8 cellular contexts compared by ENCODE assay signal in the genomic region with DNA sequence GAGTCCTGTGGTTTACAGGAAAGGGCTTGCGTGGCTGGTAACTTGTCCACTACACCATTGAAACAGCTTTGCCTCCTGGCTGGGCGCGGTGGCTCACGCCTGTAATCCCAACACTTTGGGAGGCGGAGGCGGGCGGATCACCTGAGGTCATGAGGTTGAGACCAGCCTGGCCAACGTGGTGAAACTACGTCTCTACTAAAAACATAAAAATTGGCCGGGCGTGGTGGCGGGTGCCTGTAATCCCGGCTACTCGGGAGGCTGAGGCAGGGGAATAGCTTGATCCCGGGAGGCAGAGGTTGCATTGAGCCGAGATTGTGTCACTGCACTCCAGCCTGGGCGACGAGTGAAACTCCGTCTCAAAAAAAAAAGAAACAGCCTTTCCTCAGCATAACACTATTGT. TPM values are rescaled to one million over a fixed set of nuclear protein-coding genes. Genes with fewer than 3 reads are reported as not detected.
A peak's percentile ranks its signal among the peaks of the same experiment; 100 is the strongest.
DNase-seq lines count a peak whose midpoint lies in the region; ATAC-seq and TF ChIP-seq lines count a peak whose summit lies in the region.
"Not testable (repeated sequence)": the region's sequence is repeated elsewhere in the genome, so short reads cannot be mapped to it uniquely, and the experiment has no call there.

No MANE protein-coding gene starts in this region.

- H3K27ac Mint-ChIP-seq in IgD-negative memory B cell (peak overlapping the region in 2 of 3 donors; percentile 43 to 80), T-cell (peak overlapping the region; percentile 36 to 97)
- H3K27ac Mint-ChIP-seq in activated naive CD4-positive, alpha-beta T cell treated with anti-CD3 and anti-CD28 coated beads for 36 hours, result peak overlapping the region; percentile 30

- H3K27me3 ChIP-seq in BLaER1 treated with 17β-estradiol and CSF1 and Interleukin-3, amounts not matched to agents 10 nM and 100 nM; colonic mucosa; left ventricle myocardium inferior (ENCODE audit: low read depth); neural cell (ENCODE audit: insufficient read depth, low read depth, low read length); stomach: not testable (repeated sequence)

- not testable (repeated sequence) for TF ChIP-seq CTCF in colonic mucosa (IDR thresholded peaks at IDR 0.05); left ventricle myocardium inferior (IDR thresholded peaks at IDR 0.05; ENCODE audit: borderline replicate concordance); neural cell (IDR thresholded peaks at IDR 0.05; ENCODE audit: poor library complexity, severe bottlenecking); stomach (IDR thresholded peaks at IDR 0.05)

- peak overlapping the region in 2 of 10 experiments; percentile 71 to 78; a peak in 3 of 20 replicates for H3K4me3 ChIP-seq in BLaER1 treated with 17β-estradiol and CSF1 and Interleukin-3, amounts not matched to agents 10 nM and 100 nM
- not testable (repeated sequence) for H3K4me3 ChIP-seq in colonic mucosa
- H3K4me3 ChIP-seq in left ventricle myocardium inferior (peak overlapping the region; percentile 93), neural cell (ENCODE audit: low read length) (peak overlapping the region; percentile 89), stomach (peak overlapping the region in 1 of 4 donors; percentile 92)

- H3K36me3 Mint-ChIP-seq in IgD-negative memory B cell, result not testable (repeated sequence)
- H3K36me3 Mint-ChIP-seq in T-cell, result peaks cover 42% of the 10 kb centered on the region
- peaks cover 17% of the 10 kb centered on the region for H3K36me3 Mint-ChIP-seq in activated naive CD4-positive, alpha-beta T cell treated with anti-CD3 and anti-CD28 coated beads for 36 hours (ENCODE audit: low read depth)

- H3K9me3 ChIP-seq in BLaER1 treated with 17β-estradiol and CSF1 and Interleukin-3, amounts not matched to agents 10 nM and 100 nM (replicated peaks in 1 of 11); colonic mucosa; left ventricle myocardium inferior (replicated peaks); neural cell (ENCODE audit: low read length); stomach: not testable (repeated sequence)

- peaks cover 27 to 41% (median 35%) of the 10 kb centered on the region in 11 experiments for H4K20me1 ChIP-seq in BLaER1 treated with 17β-estradiol and CSF1 and Interleukin-3, amounts not matched to agents 10 nM and 100 nM
- not testable (repeated sequence) for H4K20me1 ChIP-seq in neural cell (ENCODE audit: insufficient read depth)

- peak overlapping the region in 1 of 11 experiments; percentile 60; a peak in 3 of 22 replicates for H3K27ac ChIP-seq in BLaER1 treated with 17β-estradiol and CSF1 and Interleukin-3, amounts not matched to agents 10 nM and 100 nM
- H3K27ac ChIP-seq in colonic mucosa; neural cell (ENCODE audit: low read length): not testable (repeated sequence)
- H3K27ac ChIP-seq in left ventricle myocardium inferior (replicated peaks) (peak overlapping the region; percentile 88), stomach (peak overlapping the region in 4 of 5 donors; percentile 81 to 86 (median 85))

- H3K9me3 Mint-ChIP-seq in IgD-negative memory B cell; T-cell; activated naive CD4-positive, alpha-beta T cell treated with anti-CD3 and anti-CD28 coated beads for 36 hours: not testable (repeated sequence)

- intact Hi-C loops in activated naive CD4-positive, alpha-beta T cell treated with anti-CD3 and anti-CD28 coated beads for 36 hours (cut with micrococcal nuclease), result loop anchor here (10.0 kb wide), 1 partner anchor 664 kb away; a partner anchor contains a TSS
- intact Hi-C loops in colonic mucosa (cut with DNase I); left ventricle myocardium inferior (cut with micrococcal nuclease); stomach (cut with DNase I; ENCODE audit: low total_unique reads): not testable (repeated sequence)

- H3K9me2 ChIP-seq in neural cell (ENCODE audit: insufficient read depth, low read length), result not testable (repeated sequence)

- POLR2A ChIA-PET in T-cell (lab: Charles Lee), result interaction anchor here in 1 of 2 donors (0.6 to 1.0 kb wide), 2 partner anchors 8 to 20 kb away, joined by 3 to 4 read pairs; no protein-coding TSS in a partner anchor

- peaks cover 25 to 75% (median 56%) of the 10 kb centered on the region in 10 experiments for H3K4me1 ChIP-seq in BLaER1 treated with 17β-estradiol and CSF1 and Interleukin-3, amounts not matched to agents 10 nM and 100 nM
- H3K4me1 ChIP-seq in colonic mucosa, result not testable (repeated sequence)
- peaks cover 61% of the 10 kb centered on the region for H3K4me1 ChIP-seq in left ventricle myocardium inferior
- H3K4me1 ChIP-seq in stomach, result peaks cover 24 to 62% (median 47%) of the 10 kb centered on the region in 4 donors

- H3K27me3 Mint-ChIP-seq in IgD-negative memory B cell; T-cell; activated naive CD4-positive, alpha-beta T cell treated with anti-CD3 and anti-CD28 coated beads for 36 hours (ENCODE audit: low read depth): not testable (repeated sequence)

- H3K9ac ChIP-seq in BLaER1 treated with 17β-estradiol and CSF1 and Interleukin-3, amounts not matched to agents 10 nM and 100 nM; colonic mucosa (ENCODE audit: low read depth in 2 of 2, low read length in 2 of 2); neural cell (ENCODE audit: low read length): not testable (repeated sequence)

- not testable (repeated sequence) for TF ChIP-seq RAD21 in neural cell (conservative IDR thresholded peaks at IDR 0.05)

- H3K4me1 Mint-ChIP-seq in IgD-negative memory B cell (peaks cover 22 to 34% (median 26%) of the 10 kb centered on the region in 3 donors), T-cell (peaks cover 70 to 73% (median 72%) of the 10 kb centered on the region in 3 donors)
- H3K4me1 Mint-ChIP-seq in activated naive CD4-positive, alpha-beta T cell treated with anti-CD3 and anti-CD28 coated beads for 36 hours (ENCODE audit: low read depth), result peaks cover 52% of the 10 kb centered on the region

- H3K4me2 ChIP-seq in BLaER1 treated with 17β-estradiol and CSF1 and Interleukin-3, amounts not matched to agents 10 nM and 100 nM, result peak overlapping the region; percentile 81 to 96 (median 92); a peak in 18 of 22 replicates
- H3K4me2 ChIP-seq in neural cell (ENCODE audit: low read length), result peak overlapping the region; percentile 96

- H3K79me2 ChIP-seq in neural cell (replicated peaks; ENCODE audit: insufficient read depth, low read length), result not testable (repeated sequence)

- not testable (repeated sequence) for H3F3A ChIP-seq in neural cell (ENCODE audit: insufficient read depth, low read length, poor library complexity, severe bottlenecking)

- 91 to 94% (median 93%) methylated on average over 19 of the region's 19 CpGs for WGBS in stomach, 5 donors

- CTCF ChIA-PET in T-cell (lab: Charles Lee), result not testable (repeated sequence)
- CTCF ChIA-PET in activated naive CD4-positive, alpha-beta T cell treated with anti-CD3 and anti-CD28 coated beads for 36 hours (lab: Charles Lee), result interaction anchor here (0.6 to 1.0 kb wide), 2 partner anchors 8 to 53 kb away, joined by 3 to 4 read pairs; no protein-coding TSS in a partner anchor

- TF ChIP-seq POLR2A in stomach (IDR thresholded peaks at IDR 0.05), result not testable (repeated sequence)

- H3K36me3 ChIP-seq in BLaER1 treated with 17β-estradiol and CSF1 and Interleukin-3, amounts not matched to agents 10 nM and 100 nM, result peaks cover 32 to 39% (median 36%) of the 10 kb centered on the region in 11 experiments
- peaks cover 12% of the 10 kb centered on the region for H3K36me3 ChIP-seq in colonic mucosa
- H3K36me3 ChIP-seq in left ventricle myocardium inferior, result peaks cover 30% of the 10 kb centered on the region
- H3K36me3 ChIP-seq in neural cell (ENCODE audit: insufficient read depth, low read length), result not testable (repeated sequence)
- peaks cover 28 to 34% (median 32%) of the 10 kb centered on the region in 4 donors for H3K36me3 ChIP-seq in stomach

- TF ChIP-seq EP300 in neural cell (conservative IDR thresholded peaks at IDR 0.05; ENCODE audit: poor library complexity, severe bottlenecking); stomach (IDR thresholded peaks at IDR 0.05): not testable (repeated sequence)

- H3K4me3 Mint-ChIP-seq in IgD-negative memory B cell (peak overlapping the region in 1 of 4 donors; percentile 57), T-cell (peak overlapping the region in 2 of 3 donors; percentile 34 to 87)
- H3K4me3 Mint-ChIP-seq in activated naive CD4-positive, alpha-beta T cell treated with anti-CD3 and anti-CD28 coated beads for 36 hours, result peak overlapping the region; percentile 85

- ATAC-seq in T-cell (replicated peaks in 1 of 4), result not testable (repeated sequence)

- DNase-seq in T-cell; activated naive CD4-positive, alpha-beta T cell treated with anti-CD3 and anti-CD28 coated beads for 36 hours; left ventricle myocardium inferior; stomach: not testable (repeated sequence)
- peak; percentile 24 for DNase-seq in colonic mucosa

- H2AFZ ChIP-seq in neural cell (ENCODE audit: low read depth, low read length), result not testable (repeated sequence)

RNA-seq across cellular contexts. Expression of a gene that starts 1.2 kb away (rescaled TPM):
- polyA plus RNA-seq in IgD-negative memory B cell (1.3 TPM), neural cell (3.1 and 6.9 TPM in 2 replicates), stomach (1 to 10 TPM in 1 of 3 donors, under 1 TPM in 2; 0.15 to 1.7 (median 0.75) TPM)
- total RNA-seq in T-cell (1 to 10 TPM; 3.7 to 8.2 (median 5.5) TPM), colonic mucosa (1 to 10 TPM; 5.0 to 5.9 TPM), left ventricle myocardium inferior (10.6 TPM), stomach (10 to 100 TPM in 2 of 5 donors, 1 to 10 TPM in 3; 1.4 to 13.8 (median 5.8) TPM)
- total RNA-seq in activated naive CD4-positive, alpha-beta T cell treated with anti-CD3 and anti-CD28 coated beads for 36 hours, result 1 to 10 TPM; 2.1 to 2.2 TPM
- polyA minus RNA-seq in neural cell, result 13.1 and 17.4 TPM in 2 replicates

RNA-seq across cellular contexts. Expression of a gene that starts 8.9 kb away (rescaled TPM):
- polyA plus RNA-seq in IgD-negative memory B cell (1,996 TPM), neural cell (1,126 and 1,553 TPM in 2 replicates), stomach (1,000 to 10,000 TPM; 2,089 to 2,972 (median 2,364) TPM)
- total RNA-seq in T-cell (1,000 to 10,000 TPM; 1,657 to 1,935 (median 1,760) TPM), colonic mucosa (100 to 1,000 TPM; 758 to 777 TPM), left ventricle myocardium inferior (775 TPM), stomach (100 to 1,000 TPM in 4 of 5 donors, 10 to 100 TPM in 1; 30.4 to 935 (median 568) TPM)
- 1,000 to 10,000 TPM; 1,826 to 1,852 TPM for total RNA-seq in activated naive CD4-positive, alpha-beta T cell treated with anti-CD3 and anti-CD28 coated beads for 36 hours
- 285 and 363 TPM in 2 replicates for polyA minus RNA-seq in neural cell
